ENCODE assay signal across 33 cellular contexts in genomic region chr17:36910513-36910912, GRCh38. TPM values are rescaled to one million over a fixed set of nuclear protein-coding genes. Genes with fewer than 3 reads are reported as not detected.
"Had no signal": no experiment of that assay in that cellular context is flagged by ENCODE, and none has a peak within 500 bp of the region (broad histone marks: within the 10 kb centered on the region; RNA-seq: fewer than 3 reads in every experiment).

No MANE protein-coding gene starts in this region.

- DNase-seq: hypothalamus; immature natural killer cell; kidney; left colon; left lung; lower lobe of right lung; mammary epithelial cell; mesenchymal stem cell; naive thymus-derived CD8-positive, alpha-beta T cell; ovary; stimulated activated CD4-positive, alpha-beta T cell treated with anti-CD3 and anti-CD28 coated beads, Interleukin-12 subunit alpha, Interleukin-12 subunit beta, amount 100 ng/mL, for 4 hours; stimulated activated CD4-positive, alpha-beta T cell treated with anti-CD3 and anti-CD28 coated beads, Interleukin-15, amount 100 ng/mL, for 24 hours; stimulated activated CD4-positive, alpha-beta T cell treated with anti-CD3 and anti-CD28 coated beads, Interleukin-2, amount 100 ng/mL, for 24 hours; stimulated activated CD4-positive, alpha-beta T cell treated with anti-CD3 and anti-CD28 coated beads, Interleukin-4, amount 100 ng/mL, for 1 hour; stimulated activated naive CD4-positive, alpha-beta T cell; tibial artery; trophoblast cell; upper lobe of right lung had no signal

- H3K9me3 Mint-ChIP-seq: immature natural killer cell; naive thymus-derived CD8-positive, alpha-beta T cell; nephron; neural crest cell; stimulated activated naive CD8-positive, alpha-beta T cell treated with anti-CD3 and anti-CD28 coated beads, Interleukin-15, Interleukin-2, amounts not matched to agents 100 ng/mL and 50 ng/mL, for 24 hours had no signal

- H3K36me3 Mint-ChIP-seq: immature natural killer cell; naive thymus-derived CD8-positive, alpha-beta T cell had no signal

- H3K4me1 ChIP-seq: left lung, lower lobe of right lung, right atrium auricular region, suprapubic skin, tibial artery, upper lobe of right lung had no signal

- H3K4me1 Mint-ChIP-seq: immature natural killer cell; naive thymus-derived CD8-positive, alpha-beta T cell; nephron; neural crest cell had no signal

- H3K27ac Mint-ChIP-seq: immature natural killer cell; naive thymus-derived CD8-positive, alpha-beta T cell; nephron; progenitor cell of endocrine pancreas; stimulated activated naive CD8-positive, alpha-beta T cell treated with anti-CD3 and anti-CD28 coated beads, Interleukin-15, Interleukin-2, amounts not matched to agents 100 ng/mL and 50 ng/mL, for 24 hours had no signal

- H3K27me3 ChIP-seq: ovary, right atrium auricular region had no signal

- H3K36me3 ChIP-seq: left lung, lower lobe of right lung, neutrophil, ovary, right atrium auricular region, suprapubic skin, thoracic aorta, tibial artery, upper lobe of right lung had no signal

- H3K4me3 ChIP-seq: left lung, lower lobe of right lung, ovary, right atrium auricular region, skin epidermis, suprapubic skin, thoracic aorta, tibial artery, upper lobe of right lung had no signal

- ATAC-seq: left colon; left lung; lower lobe of right lung; naive thymus-derived CD8-positive, alpha-beta T cell; sciatic nerve; upper lobe of right lung had no signal

- H3K9me3 ChIP-seq: left lung, lower lobe of right lung, neutrophil, ovary, right atrium auricular region, suprapubic skin, thoracic aorta, tibial artery, upper lobe of right lung had no signal

- H3K4me3 Mint-ChIP-seq: immature natural killer cell; naive thymus-derived CD8-positive, alpha-beta T cell; nephron; neural crest cell; stimulated activated naive CD8-positive, alpha-beta T cell treated with anti-CD3 and anti-CD28 coated beads, Interleukin-15, Interleukin-2, amounts not matched to agents 100 ng/mL and 50 ng/mL, for 24 hours had no signal

- H3K27ac ChIP-seq: left lung, lower lobe of right lung, neutrophil, ovary, right atrium auricular region, skin epidermis, suprapubic skin, thoracic aorta, tibial artery, upper lobe of right lung had no signal

RNA-seq across cellular contexts. Expression of gene LHX1, which starts 26.8 kb away (rescaled TPM):
- total RNA-seq: left colon; left lung; liver; lower lobe of right lung; mammary epithelial cell; mucosa of gallbladder; naive thymus-derived CD8-positive, alpha-beta T cell; omental fat pad; pulmonary artery endothelial cell; right atrium auricular region; sciatic nerve; subcutaneous adipose tissue; suprapubic skin; thoracic aorta; upper lobe of right lung had no signal
- polyA plus RNA-seq: immature natural killer cell; liver; mammary epithelial cell; naive thymus-derived CD8-positive, alpha-beta T cell had no signal
